ENCODE assay signal across 8 cellular contexts in the genomic region with DNA sequence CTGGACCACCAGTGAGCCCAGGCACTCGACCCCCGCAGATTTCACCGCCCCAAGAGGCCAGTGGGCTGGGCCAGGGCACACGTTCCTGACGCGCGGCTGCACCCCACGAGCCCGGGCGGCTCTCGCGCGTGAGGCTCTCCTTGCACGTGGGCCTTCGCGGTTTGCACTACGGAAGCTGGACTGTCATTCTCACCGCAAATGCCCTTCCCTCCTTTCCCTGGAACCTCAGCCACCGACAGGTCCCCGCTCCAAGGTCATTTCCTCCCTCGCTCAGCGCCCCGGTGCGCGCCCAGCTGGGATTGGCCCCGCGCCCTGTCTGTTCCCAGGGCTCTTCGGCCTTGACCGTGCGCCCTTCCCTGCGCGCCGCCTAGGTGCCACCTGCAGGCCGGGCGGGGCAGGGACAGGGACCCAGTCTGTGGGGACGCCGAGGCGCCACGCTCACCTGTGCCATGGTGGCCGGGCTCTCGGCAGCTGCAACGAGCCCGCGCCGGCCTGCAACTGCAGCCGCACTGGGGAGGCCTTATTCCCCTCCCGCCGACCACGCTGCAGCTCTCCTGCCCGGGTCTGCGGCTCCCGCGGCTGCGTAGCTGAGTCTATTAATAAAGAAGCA. TPM values are rescaled to one million over a fixed set of nuclear protein-coding genes. Genes with fewer than 3 reads are reported as not detected.
DNase-seq lines count a peak whose midpoint lies in the region; FAIRE-seq and TF ChIP-seq lines count a peak whose summit lies in the region.

No MANE protein-coding gene starts in this region.

- H3K9me3 ChIP-seq in Peyer's patch = no peaks in the 10 kb centered on the region
- H3K9me3 ChIP-seq in right atrium auricular region = no peaks in the 10 kb centered on the region
- no peaks in the 10 kb centered on the region for H3K9me3 ChIP-seq in small intestine (ENCODE audit: control insufficient read depth, low read depth)

- no peaks in the 10 kb centered on the region for H3K27me3 ChIP-seq in Peyer's patch
- H3K27me3 ChIP-seq in right atrium auricular region = no peaks in the 10 kb centered on the region
- no peaks in the 10 kb centered on the region for H3K27me3 ChIP-seq in small intestine (ENCODE audit: control insufficient read depth in 2 of 2, insufficient read depth in 2 of 2, low read length in 2 of 2)

- peak; percentile 66 to 97 (median 82) for TF ChIP-seq CTCF in Peyer's patch (IDR thresholded peaks at IDR 0.05)
- peak; percentile 50 to 72 for TF ChIP-seq CTCF in right atrium auricular region (IDR thresholded peaks at IDR 0.05)

- H3K36me3 ChIP-seq in Peyer's patch = no peaks in the 10 kb centered on the region
- no peaks in the 10 kb centered on the region for H3K36me3 ChIP-seq in right atrium auricular region
- H3K36me3 ChIP-seq in small intestine (ENCODE audit: control insufficient read depth in 2 of 2, insufficient read depth in 2 of 2, low read length in 2 of 2) = no peaks in the 10 kb centered on the region

- TF ChIP-seq POLR2A in Peyer's patch (IDR thresholded peaks at IDR 0.05) = peak in 1 of 2 donors; percentile 49

- H3K4me3 ChIP-seq in Peyer's patch (peak overlapping the region; percentile 58 to 97 (median 89)), right atrium auricular region (peak overlapping the region; percentile 12 to 82), small intestine (ENCODE audit: low read depth in 1 of 2, low read length in 2 of 2) (peak overlapping the region in 1 of 2 donors; percentile 96)

- 1 to 6% (median 2%) methylated on average over 52 to 54 of the region's 54 CpGs for WGBS in small intestine, 3 donors

- no peak for FAIRE-seq in small intestine (lab: Jason Lieb, UNC)

- H3K27ac ChIP-seq in Peyer's patch = peak overlapping the region; percentile 92 to 99 (median 96)
- H3K27ac ChIP-seq in right atrium auricular region = peak overlapping the region; percentile 63 to 64
- peak overlapping the region; percentile 71 to 87 for H3K27ac ChIP-seq in small intestine (ENCODE audit: low read depth in 1 of 2, low read length in 1 of 2)

- DNase-seq in NCI-H2171 treated with DMSO at 0.1 percent for 48 hours (lab: John Stamatoyannopoulos, UW) = peak; percentile 50
- DNase-seq in NCI-H2171 (lab: John Stamatoyannopoulos, UW) = no peak
- DNase-seq in HT-29 (ENCODE audit: low spot score) = peak; percentile 91
- DNase-seq in Peyer's patch = peak; percentile 87 to 95 (median 95)
- peak; percentile 71 for DNase-seq in activated gamma-delta T cell treated with Interleukin-2 at 50 U/mL for 16 hours
- no peak for DNase-seq in right atrium auricular region (ENCODE audit: low spot score)
- peak; percentile 96 for DNase-seq in small intestine
- no peak for DNase-seq in AG08396 (ENCODE audit: low spot score)

- H3K4me1 ChIP-seq in Peyer's patch (peaks cover 0 to 37% (median 12%) of the 10 kb centered on the region in 4 donors), right atrium auricular region (peaks cover 0 to 47% of the 10 kb centered on the region in 2 donors), small intestine (ENCODE audit: control insufficient read depth in 2 of 2, insufficient read depth in 1 of 2, low read depth in 1 of 2, low read length in 1 of 2) (peaks cover 2 to 3% of the 10 kb centered on the region in 2 donors)

RNA-seq across cellular contexts. Expression of gene CPT1A, which starts 2.1 kb away (rescaled TPM):
- total RNA-seq in HT-29 (2014; rRNA removed; shearing (Covaris generic)) = 25.3 and 25.4 TPM in 2 replicates
- total RNA-seq in Peyer's patch (100 to 1,000 TPM in 3 of 4 donors, 10 to 100 TPM in 1; 80.6 to 372 (median 118) TPM), right atrium auricular region (10 to 100 TPM; 53.1 to 56.3 TPM)
- polyA plus RNA-seq in small intestine = 10 to 100 TPM; 29.5 to 33.3 (median 29.7) TPM

RNA-seq across cellular contexts. Expression of gene MRPL21, which starts 59.8 kb away (rescaled TPM):
- 128 and 129 TPM in 2 replicates for total RNA-seq in HT-29 (2014; rRNA removed; shearing (Covaris generic))
- total RNA-seq in Peyer's patch (10 to 100 TPM; 27.4 to 49.5 (median 38.1) TPM), right atrium auricular region (10 to 100 TPM; 63.2 to 87.3 TPM)
- 100 to 1,000 TPM in 2 of 3 donors, 10 to 100 TPM in 1; 97.0 to 135 (median 103) TPM for polyA plus RNA-seq in small intestine

RNA-seq across cellular contexts. Expression of gene IGHMBP2, which starts 59.9 kb away (rescaled TPM):
- 20.4 and 22.0 TPM in 2 replicates for total RNA-seq in HT-29 (2014; rRNA removed; shearing (Covaris generic))
- 10 to 100 TPM; 30.2 to 59.5 (median 49.2) TPM for total RNA-seq in Peyer's patch
- 1 to 10 TPM; 8.5 to 8.8 TPM for total RNA-seq in right atrium auricular region
- polyA plus RNA-seq in small intestine = 10 to 100 TPM; 10.3 to 40.7 (median 22.7) TPM

Comparison
In these comparisons a context has a peak if more than half of its experiments do, and no peak if none do; other contexts are left out.
1. DNase-seq: peak in NCI-H2171 treated with DMSO at 0.1 percent for 48 hours (single experiment), HT-29 (single experiment), Peyer's patch (3 of 3), activated gamma-delta T cell treated with Interleukin-2 at 50 U/mL for 16 hours (single experiment) and small intestine (single experiment); none in NCI-H2171 (single experiment), right atrium auricular region (single experiment) and AG08396 (single experiment).
2. Peak in every context shown above with its lines, with median percentiles within 50 percentile points of each other: H3K27ac ChIP-seq.